In the genomic region with DNA sequence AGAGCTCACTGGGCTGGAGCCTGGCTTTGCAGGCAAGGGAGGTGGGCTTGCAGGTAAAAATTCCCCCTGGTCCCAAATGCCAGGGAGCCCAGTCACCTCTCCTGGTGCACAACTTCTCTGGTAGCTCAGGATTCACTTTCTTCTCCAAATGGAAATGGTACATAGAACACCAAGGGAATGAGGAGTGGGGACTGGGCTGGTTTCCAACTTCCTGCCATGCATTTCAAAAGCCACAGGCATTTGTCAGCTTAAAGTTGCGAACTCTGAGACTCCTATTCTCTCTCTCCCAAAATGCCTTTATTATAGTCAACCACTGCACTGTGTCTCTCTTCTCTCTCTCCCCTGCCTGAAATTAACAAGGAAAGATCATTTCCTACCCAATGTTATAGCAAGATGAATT, we compare ENCODE assay signal across 14 cellular contexts.
"Had no signal": no experiment of that assay in that cellular context is flagged by ENCODE, and none has a peak within 500 bp of the region (broad histone marks: within the 10 kb centered on the region; RNA-seq: fewer than 3 reads in every experiment).

No MANE protein-coding gene starts in this region.

- H3K9me3 ChIP-seq: body of pancreas, sigmoid colon, transverse colon had no signal

- H3K27me3 ChIP-seq: body of pancreas, sigmoid colon, transverse colon had no signal

- H3K27ac ChIP-seq: body of pancreas, sigmoid colon, transverse colon had no signal

- ATAC-seq: body of pancreas; effector memory CD8-positive, alpha-beta T cell; left colon had no signal

- H3K4me1 ChIP-seq: body of pancreas, sigmoid colon, transverse colon had no signal

- H3K4me3 ChIP-seq: body of pancreas, sigmoid colon, transverse colon had no signal

- H3K36me3 ChIP-seq: sigmoid colon, transverse colon had no signal

- DNase-seq: activated CD4-positive, alpha-beta memory T cell treated with anti-CD3 and anti-CD28 coated beads for 36 hours; activated CD4-positive, alpha-beta T cell treated with anti-CD3 and anti-CD28 coated beads for 1 hour; activated naive CD4-positive, alpha-beta T cell treated with Interleukin-2 at 50 U/mL for 16 hours; body of pancreas; effector memory CD8-positive, alpha-beta T cell; hypothalamus; left colon; occipital lobe; sigmoid colon; stimulated activated CD4-positive, alpha-beta T cell treated with anti-CD3 and anti-CD28 coated beads, Interleukin-12 subunit alpha, Interleukin-12 subunit beta, amount 100 ng/mL, for 4 hours; stimulated activated naive CD4-positive, alpha-beta T cell; substantia nigra; T-helper 2 cell; transverse colon had no signal
